ENCODE assay signal across 1 cellular context in the genomic region with DNA sequence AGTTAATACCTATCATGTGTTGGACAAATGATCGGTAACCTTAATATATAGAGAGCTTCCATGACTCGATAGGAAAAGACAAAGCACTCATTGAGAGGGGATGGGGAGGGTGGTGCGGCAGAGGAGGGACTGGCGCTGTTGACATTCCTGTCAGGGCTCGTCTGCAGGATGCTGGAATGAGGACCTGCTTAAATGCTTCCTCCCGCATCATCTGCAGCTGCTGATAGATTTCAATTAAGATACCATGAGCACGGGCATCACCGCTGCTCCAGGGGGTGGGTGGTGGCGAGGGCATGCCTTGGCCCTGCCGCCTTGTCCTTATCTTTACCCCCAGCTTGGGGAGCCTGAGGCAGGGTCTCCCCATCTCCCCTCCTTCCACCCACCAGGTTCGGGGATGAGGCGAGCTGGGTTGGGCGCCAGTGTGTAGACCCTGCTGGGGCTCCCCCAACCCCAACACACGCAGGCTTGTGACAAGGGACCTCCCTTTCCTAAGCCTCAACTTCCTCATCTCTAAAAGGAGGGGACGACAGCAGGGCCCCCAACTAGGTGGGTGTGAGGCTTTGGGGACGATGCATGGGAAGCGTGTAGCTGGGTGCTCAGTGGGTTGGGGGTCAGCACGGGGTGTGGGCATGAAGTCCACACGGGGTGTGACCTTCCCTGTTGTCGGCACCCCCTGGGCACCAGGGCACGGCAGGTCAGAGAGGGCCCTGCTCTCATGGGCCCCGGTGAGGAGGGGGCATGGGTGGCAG.
TF ChIP-seq lines count a peak whose summit lies in the region.

No MANE protein-coding gene starts in this region.

TF ChIP-seq in K562, 482 proteins besides CTCF, POLR2A, EP300 and RAD21 (continues in another document):
- no peak for TF ChIP-seq SMARCA4 (IDR thresholded peaks at IDR 0.05)
- TF ChIP-seq, protein P1, sequence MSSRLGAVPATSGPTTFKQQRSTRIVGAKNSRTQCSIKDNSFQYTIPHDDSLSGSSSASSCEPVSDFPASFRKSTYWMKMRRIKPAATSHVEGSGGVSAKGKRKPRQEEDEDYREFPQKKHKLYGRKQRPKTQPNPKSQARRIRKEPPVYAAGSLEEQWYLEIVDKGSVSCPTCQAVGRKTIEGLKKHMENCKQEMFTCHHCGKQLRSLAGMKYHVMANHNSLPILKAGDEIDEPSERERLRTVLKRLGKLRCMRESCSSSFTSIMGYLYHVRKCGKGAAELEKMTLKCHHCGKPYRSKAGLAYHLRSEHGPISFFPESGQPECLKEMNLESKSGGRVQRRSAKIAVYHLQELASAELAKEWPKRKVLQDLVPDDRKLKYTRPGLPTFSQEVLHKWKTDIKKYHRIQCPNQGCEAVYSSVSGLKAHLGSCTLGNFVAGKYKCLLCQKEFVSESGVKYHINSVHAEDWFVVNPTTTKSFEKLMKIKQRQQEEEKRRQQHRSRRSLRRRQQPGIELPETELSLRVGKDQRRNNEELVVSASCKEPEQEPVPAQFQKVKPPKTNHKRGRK (tag; IDR thresholded peaks at IDR 0.05): no peak
- TF ChIP-seq, protein P2, sequence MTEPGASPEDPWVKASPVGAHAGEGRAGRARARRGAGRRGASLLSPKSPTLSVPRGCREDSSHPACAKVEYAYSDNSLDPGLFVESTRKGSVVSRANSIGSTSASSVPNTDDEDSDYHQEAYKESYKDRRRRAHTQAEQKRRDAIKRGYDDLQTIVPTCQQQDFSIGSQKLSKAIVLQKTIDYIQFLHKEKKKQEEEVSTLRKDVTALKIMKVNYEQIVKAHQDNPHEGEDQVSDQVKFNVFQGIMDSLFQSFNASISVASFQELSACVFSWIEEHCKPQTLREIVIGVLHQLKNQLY (CRISPR knock-in tag; conservative IDR thresholded peaks at IDR 0.05): no peak
- TF ChIP-seq, protein P3, sequence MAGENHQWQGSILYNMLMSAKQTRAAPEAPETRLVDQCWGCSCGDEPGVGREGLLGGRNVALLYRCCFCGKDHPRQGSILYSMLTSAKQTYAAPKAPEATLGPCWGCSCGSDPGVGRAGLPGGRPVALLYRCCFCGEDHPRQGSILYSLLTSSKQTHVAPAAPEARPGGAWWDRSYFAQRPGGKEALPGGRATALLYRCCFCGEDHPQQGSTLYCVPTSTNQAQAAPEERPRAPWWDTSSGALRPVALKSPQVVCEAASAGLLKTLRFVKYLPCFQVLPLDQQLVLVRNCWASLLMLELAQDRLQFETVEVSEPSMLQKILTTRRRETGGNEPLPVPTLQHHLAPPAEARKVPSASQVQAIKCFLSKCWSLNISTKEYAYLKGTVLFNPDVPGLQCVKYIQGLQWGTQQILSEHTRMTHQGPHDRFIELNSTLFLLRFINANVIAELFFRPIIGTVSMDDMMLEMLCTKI (IDR thresholded peaks at IDR 0.05; ENCODE audit: partially characterized antibody): no peak
- peak in 1 of 2 experiments; percentile 76; a peak in 2 of 4 replicates for TF ChIP-seq TBL1XR1 (IDR thresholded peaks at IDR 0.05; ENCODE audit: low read length in 2 of 2)
- no peak for TF ChIP-seq DNMT1 (IDR thresholded peaks at IDR 0.05)
- no peak for TF ChIP-seq ATF7 (IDR thresholded peaks at IDR 0.05)
- TF ChIP-seq CHD2 (IDR thresholded peaks at IDR 0.05; ENCODE audit: low read depth, low read length): 0 out of 2 replicates have a peak, but pooled peaks have one; percentile 12
- TF ChIP-seq HMGN3 (IDR thresholded peaks at IDR 0.05; ENCODE audit: borderline replicate concordance, extremely low read depth, insufficient read length, low read depth, low read length): no peak
- 0 out of 2 replicates have a peak, but pooled peaks have one; percentile 17 for TF ChIP-seq MAFF (IDR thresholded peaks at IDR 0.05; ENCODE audit: low read length)
- TF ChIP-seq THRAP3 (IDR thresholded peaks at IDR 0.05; ENCODE audit: borderline replicate concordance): no peak
- TF ChIP-seq ZNF778 (CRISPR knock-in tag; IDR thresholded peaks at IDR 0.05): no peak
- TF ChIP-seq SP2 (IDR thresholded peaks at IDR 0.05; ENCODE audit: extremely low read depth, low read depth, low read length, poor library complexity, severe bottlenecking): peak; percentile 5
- TF ChIP-seq ZNF583 (CRISPR knock-in tag; IDR thresholded peaks at IDR 0.05): no peak
- no peak for TF ChIP-seq PML (IDR thresholded peaks at IDR 0.05; ENCODE audit: low read length)
- no peak for TF ChIP-seq CBX8 (IDR thresholded peaks at IDR 0.05; ENCODE audit: borderline replicate concordance, extremely low read depth, low read depth, low read length, poor library complexity, severe bottlenecking)
- TF ChIP-seq PRMT5 (CRISPR knock-in tag; IDR thresholded peaks at IDR 0.05): no peak
- TF ChIP-seq, protein P4, sequence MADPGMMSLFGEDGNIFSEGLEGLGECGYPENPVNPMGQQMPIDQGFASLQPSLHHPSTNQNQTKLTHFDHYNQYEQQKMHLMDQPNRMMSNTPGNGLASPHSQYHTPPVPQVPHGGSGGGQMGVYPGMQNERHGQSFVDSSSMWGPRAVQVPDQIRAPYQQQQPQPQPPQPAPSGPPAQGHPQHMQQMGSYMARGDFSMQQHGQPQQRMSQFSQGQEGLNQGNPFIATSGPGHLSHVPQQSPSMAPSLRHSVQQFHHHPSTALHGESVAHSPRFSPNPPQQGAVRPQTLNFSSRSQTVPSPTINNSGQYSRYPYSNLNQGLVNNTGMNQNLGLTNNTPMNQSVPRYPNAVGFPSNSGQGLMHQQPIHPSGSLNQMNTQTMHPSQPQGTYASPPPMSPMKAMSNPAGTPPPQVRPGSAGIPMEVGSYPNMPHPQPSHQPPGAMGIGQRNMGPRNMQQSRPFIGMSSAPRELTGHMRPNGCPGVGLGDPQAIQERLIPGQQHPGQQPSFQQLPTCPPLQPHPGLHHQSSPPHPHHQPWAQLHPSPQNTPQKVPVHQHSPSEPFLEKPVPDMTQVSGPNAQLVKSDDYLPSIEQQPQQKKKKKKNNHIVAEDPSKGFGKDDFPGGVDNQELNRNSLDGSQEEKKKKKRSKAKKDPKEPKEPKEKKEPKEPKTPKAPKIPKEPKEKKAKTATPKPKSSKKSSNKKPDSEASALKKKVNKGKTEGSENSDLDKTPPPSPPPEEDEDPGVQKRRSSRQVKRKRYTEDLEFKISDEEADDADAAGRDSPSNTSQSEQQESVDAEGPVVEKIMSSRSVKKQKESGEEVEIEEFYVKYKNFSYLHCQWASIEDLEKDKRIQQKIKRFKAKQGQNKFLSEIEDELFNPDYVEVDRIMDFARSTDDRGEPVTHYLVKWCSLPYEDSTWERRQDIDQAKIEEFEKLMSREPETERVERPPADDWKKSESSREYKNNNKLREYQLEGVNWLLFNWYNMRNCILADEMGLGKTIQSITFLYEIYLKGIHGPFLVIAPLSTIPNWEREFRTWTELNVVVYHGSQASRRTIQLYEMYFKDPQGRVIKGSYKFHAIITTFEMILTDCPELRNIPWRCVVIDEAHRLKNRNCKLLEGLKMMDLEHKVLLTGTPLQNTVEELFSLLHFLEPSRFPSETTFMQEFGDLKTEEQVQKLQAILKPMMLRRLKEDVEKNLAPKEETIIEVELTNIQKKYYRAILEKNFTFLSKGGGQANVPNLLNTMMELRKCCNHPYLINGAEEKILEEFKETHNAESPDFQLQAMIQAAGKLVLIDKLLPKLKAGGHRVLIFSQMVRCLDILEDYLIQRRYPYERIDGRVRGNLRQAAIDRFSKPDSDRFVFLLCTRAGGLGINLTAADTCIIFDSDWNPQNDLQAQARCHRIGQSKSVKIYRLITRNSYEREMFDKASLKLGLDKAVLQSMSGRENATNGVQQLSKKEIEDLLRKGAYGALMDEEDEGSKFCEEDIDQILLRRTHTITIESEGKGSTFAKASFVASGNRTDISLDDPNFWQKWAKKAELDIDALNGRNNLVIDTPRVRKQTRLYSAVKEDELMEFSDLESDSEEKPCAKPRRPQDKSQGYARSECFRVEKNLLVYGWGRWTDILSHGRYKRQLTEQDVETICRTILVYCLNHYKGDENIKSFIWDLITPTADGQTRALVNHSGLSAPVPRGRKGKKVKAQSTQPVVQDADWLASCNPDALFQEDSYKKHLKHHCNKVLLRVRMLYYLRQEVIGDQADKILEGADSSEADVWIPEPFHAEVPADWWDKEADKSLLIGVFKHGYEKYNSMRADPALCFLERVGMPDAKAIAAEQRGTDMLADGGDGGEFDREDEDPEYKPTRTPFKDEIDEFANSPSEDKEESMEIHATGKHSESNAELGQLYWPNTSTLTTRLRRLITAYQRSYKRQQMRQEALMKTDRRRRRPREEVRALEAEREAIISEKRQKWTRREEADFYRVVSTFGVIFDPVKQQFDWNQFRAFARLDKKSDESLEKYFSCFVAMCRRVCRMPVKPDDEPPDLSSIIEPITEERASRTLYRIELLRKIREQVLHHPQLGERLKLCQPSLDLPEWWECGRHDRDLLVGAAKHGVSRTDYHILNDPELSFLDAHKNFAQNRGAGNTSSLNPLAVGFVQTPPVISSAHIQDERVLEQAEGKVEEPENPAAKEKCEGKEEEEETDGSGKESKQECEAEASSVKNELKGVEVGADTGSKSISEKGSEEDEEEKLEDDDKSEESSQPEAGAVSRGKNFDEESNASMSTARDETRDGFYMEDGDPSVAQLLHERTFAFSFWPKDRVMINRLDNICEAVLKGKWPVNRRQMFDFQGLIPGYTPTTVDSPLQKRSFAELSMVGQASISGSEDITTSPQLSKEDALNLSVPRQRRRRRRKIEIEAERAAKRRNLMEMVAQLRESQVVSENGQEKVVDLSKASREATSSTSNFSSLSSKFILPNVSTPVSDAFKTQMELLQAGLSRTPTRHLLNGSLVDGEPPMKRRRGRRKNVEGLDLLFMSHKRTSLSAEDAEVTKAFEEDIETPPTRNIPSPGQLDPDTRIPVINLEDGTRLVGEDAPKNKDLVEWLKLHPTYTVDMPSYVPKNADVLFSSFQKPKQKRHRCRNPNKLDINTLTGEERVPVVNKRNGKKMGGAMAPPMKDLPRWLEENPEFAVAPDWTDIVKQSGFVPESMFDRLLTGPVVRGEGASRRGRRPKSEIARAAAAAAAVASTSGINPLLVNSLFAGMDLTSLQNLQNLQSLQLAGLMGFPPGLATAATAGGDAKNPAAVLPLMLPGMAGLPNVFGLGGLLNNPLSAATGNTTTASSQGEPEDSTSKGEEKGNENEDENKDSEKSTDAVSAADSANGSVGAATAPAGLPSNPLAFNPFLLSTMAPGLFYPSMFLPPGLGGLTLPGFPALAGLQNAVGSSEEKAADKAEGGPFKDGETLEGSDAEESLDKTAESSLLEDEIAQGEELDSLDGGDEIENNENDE (IDR thresholded peaks at IDR 0.05; ENCODE audit: low read depth, low read length): no peak
- TF ChIP-seq ZKSCAN3 (CRISPR knock-in tag; IDR thresholded peaks at IDR 0.05): no peak
- no peak for TF ChIP-seq ZNF347 (CRISPR knock-in tag; IDR thresholded peaks at IDR 0.05; ENCODE audit: low read depth)
- TF ChIP-seq RCOR1 (IDR thresholded peaks at IDR 0.05; ENCODE audit: borderline replicate concordance in 1 of 2, low read depth in 2 of 2, low read length in 2 of 2): 0 out of 4 replicates have a peak, but pooled peaks of 1 of the 2 experiments have one; percentile 20
- TF ChIP-seq MYBL2 (IDR thresholded peaks at IDR 0.05; ENCODE audit: low read depth): no peak
- TF ChIP-seq MYBL2 (CRISPR knock-in tag; IDR thresholded peaks at IDR 0.05; ENCODE audit: borderline replicate concordance): no peak
- TF ChIP-seq ASH1L (IDR thresholded peaks at IDR 0.05; ENCODE audit: borderline replicate concordance, low read depth, partially characterized antibody): no peak
- TF ChIP-seq DACH1 (IDR thresholded peaks at IDR 0.05; ENCODE audit: partially characterized antibody): no peak
- TF ChIP-seq, protein P5, sequence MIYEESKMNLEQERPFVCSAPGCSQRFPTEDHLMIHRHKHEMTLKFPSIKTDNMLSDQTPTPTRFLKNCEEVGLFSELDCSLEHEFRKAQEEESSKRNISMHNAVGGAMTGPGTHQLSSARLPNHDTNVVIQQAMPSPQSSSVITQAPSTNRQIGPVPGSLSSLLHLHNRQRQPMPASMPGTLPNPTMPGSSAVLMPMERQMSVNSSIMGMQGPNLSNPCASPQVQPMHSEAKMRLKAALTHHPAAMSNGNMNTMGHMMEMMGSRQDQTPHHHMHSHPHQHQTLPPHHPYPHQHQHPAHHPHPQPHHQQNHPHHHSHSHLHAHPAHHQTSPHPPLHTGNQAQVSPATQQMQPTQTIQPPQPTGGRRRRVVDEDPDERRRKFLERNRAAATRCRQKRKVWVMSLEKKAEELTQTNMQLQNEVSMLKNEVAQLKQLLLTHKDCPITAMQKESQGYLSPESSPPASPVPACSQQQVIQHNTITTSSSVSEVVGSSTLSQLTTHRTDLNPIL (CRISPR knock-in tag; IDR thresholded peaks at IDR 0.05): no peak
- TF ChIP-seq, protein P6, sequence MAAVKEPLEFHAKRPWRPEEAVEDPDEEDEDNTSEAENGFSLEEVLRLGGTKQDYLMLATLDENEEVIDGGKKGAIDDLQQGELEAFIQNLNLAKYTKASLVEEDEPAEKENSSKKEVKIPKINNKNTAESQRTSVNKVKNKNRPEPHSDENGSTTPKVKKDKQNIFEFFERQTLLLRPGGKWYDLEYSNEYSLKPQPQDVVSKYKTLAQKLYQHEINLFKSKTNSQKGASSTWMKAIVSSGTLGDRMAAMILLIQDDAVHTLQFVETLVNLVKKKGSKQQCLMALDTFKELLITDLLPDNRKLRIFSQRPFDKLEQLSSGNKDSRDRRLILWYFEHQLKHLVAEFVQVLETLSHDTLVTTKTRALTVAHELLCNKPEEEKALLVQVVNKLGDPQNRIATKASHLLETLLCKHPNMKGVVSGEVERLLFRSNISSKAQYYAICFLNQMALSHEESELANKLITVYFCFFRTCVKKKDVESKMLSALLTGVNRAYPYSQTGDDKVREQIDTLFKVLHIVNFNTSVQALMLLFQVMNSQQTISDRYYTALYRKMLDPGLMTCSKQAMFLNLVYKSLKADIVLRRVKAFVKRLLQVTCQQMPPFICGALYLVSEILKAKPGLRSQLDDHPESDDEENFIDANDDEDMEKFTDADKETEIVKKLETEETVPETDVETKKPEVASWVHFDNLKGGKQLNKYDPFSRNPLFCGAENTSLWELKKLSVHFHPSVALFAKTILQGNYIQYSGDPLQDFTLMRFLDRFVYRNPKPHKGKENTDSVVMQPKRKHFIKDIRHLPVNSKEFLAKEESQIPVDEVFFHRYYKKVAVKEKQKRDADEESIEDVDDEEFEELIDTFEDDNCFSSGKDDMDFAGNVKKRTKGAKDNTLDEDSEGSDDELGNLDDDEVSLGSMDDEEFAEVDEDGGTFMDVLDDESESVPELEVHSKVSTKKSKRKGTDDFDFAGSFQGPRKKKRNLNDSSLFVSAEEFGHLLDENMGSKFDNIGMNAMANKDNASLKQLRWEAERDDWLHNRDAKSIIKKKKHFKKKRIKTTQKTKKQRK (IDR thresholded peaks at IDR 0.05; ENCODE audit: borderline replicate concordance, low read depth, low read length): no peak
- 0 out of 2 replicates have a peak, but pooled peaks have one; percentile 5 for TF ChIP-seq SMC3 (conservative IDR thresholded peaks at IDR 0.05; ENCODE audit: insufficient read depth, low read depth, low read length)
- TF ChIP-seq ZFP1 (CRISPR knock-in tag; IDR thresholded peaks at IDR 0.05): no peak
- TF ChIP-seq, protein P7, sequence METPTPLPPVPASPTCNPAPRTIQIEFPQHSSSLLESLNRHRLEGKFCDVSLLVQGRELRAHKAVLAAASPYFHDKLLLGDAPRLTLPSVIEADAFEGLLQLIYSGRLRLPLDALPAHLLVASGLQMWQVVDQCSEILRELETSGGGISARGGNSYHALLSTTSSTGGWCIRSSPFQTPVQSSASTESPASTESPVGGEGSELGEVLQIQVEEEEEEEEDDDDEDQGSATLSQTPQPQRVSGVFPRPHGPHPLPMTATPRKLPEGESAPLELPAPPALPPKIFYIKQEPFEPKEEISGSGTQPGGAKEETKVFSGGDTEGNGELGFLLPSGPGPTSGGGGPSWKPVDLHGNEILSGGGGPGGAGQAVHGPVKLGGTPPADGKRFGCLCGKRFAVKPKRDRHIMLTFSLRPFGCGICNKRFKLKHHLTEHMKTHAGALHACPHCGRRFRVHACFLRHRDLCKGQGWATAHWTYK (CRISPR knock-in tag; IDR thresholded peaks at IDR 0.05): no peak
- no peak for TF ChIP-seq POLR3G (IDR thresholded peaks at IDR 0.05; ENCODE audit: extremely low read depth, insufficient read length, insufficient replicate concordance)
- TF ChIP-seq ZNF232 (CRISPR knock-in tag; IDR thresholded peaks at IDR 0.05): no peak
- no peak for TF ChIP-seq TEAD2 (tag; IDR thresholded peaks at IDR 0.05)
- no peak for TF ChIP-seq STAT5B (CRISPR knock-in tag; IDR thresholded peaks at IDR 0.05)
- no peak for TF ChIP-seq FOXA1 (IDR thresholded peaks at IDR 0.05; ENCODE audit: borderline replicate concordance)
- TF ChIP-seq NCOA4 (IDR thresholded peaks at IDR 0.05; ENCODE audit: partially characterized antibody): no peak
